Comparison of ENCODE assay signal across 17 cellular contexts in genomic region chr9:135045264-135046155, GRCh38. TPM values are rescaled to one million over a fixed set of nuclear protein-coding genes. Genes with fewer than 3 reads are reported as not detected.
"Had no signal": no experiment of that assay in that cellular context is flagged by ENCODE, and none has a peak within 500 bp of the region (broad histone marks: within the 10 kb centered on the region; RNA-seq: fewer than 3 reads in every experiment).

No MANE protein-coding gene starts in this region.

- H3K4me1 Mint-ChIP-seq: mesothelial cell of epicardium; stimulated activated effector memory CD8-positive, alpha-beta T cell treated with anti-CD3 and anti-CD28 coated beads, Interleukin-12 subunit alpha, Interleukin-12 subunit beta, amount 100 ng/mL, for 72 hours had no signal

- H3K27ac Mint-ChIP-seq: activated naive CD8-positive, alpha-beta T cell; mesothelial cell of epicardium; stimulated activated effector memory CD8-positive, alpha-beta T cell treated with anti-CD3 and anti-CD28 coated beads, Interleukin-12 subunit alpha, Interleukin-12 subunit beta, amount 100 ng/mL, for 72 hours had no signal

- H3K4me1 ChIP-seq: colonic mucosa, parathyroid adenoma, SJCRH30, transverse colon had no signal

- H3K9me3 Mint-ChIP-seq: mesothelial cell of epicardium; stimulated activated effector memory CD8-positive, alpha-beta T cell treated with anti-CD3 and anti-CD28 coated beads, Interleukin-12 subunit alpha, Interleukin-12 subunit beta, amount 100 ng/mL, for 72 hours had no signal

- H3K36me3 Mint-ChIP-seq: activated naive CD8-positive, alpha-beta T cell; mesothelial cell of epicardium; stimulated activated effector memory CD8-positive, alpha-beta T cell treated with anti-CD3 and anti-CD28 coated beads, Interleukin-12 subunit alpha, Interleukin-12 subunit beta, amount 100 ng/mL, for 72 hours had no signal

- H3K9me3 ChIP-seq: colonic mucosa, SJCRH30, transverse colon had no signal

- H3K9ac ChIP-seq: parathyroid adenoma had no signal

- H2AFZ ChIP-seq: parathyroid adenoma had no signal

- DNase-seq: activated CD4-positive, alpha-beta T cell treated with anti-CD3 and anti-CD28 coated beads, Interleukin-2, amount 50 U/mL, for 48 hours; activated CD4-positive, CD25-positive, alpha-beta regulatory T cell treated with anti-CD3 and anti-CD28 coated beads, Interleukin-2, amount 50 U/mL, for 72 hours; activated gamma-delta T cell treated with Interleukin-2 at 50 U/mL for 16 hours; amniotic stem cell; central memory CD4-positive, alpha-beta T cell; colonic mucosa; effector CD4-positive, alpha-beta T cell; foreskin fibroblast; kidney glomerular epithelial cell; SJCRH30; SW 1271; T1000; transverse colon had no signal

- H3K27ac ChIP-seq: colonic mucosa, parathyroid adenoma, SJCRH30, transverse colon had no signal

- ATAC-seq: stimulated activated effector memory CD8-positive, alpha-beta T cell treated with anti-CD3 and anti-CD28 coated beads, Interleukin-12 subunit alpha, Interleukin-12 subunit beta, amount 100 ng/mL, for 72 hours had no signal

- H3K79me2 ChIP-seq: parathyroid adenoma had no signal

- H3K27me3 ChIP-seq: colonic mucosa, transverse colon had no signal

- H3K4me3 ChIP-seq: colonic mucosa, SJCRH30, transverse colon had no signal

- H3K4me3 Mint-ChIP-seq: activated naive CD8-positive, alpha-beta T cell; mesothelial cell of epicardium; stimulated activated effector memory CD8-positive, alpha-beta T cell treated with anti-CD3 and anti-CD28 coated beads, Interleukin-12 subunit alpha, Interleukin-12 subunit beta, amount 100 ng/mL, for 72 hours had no signal

- H3K36me3 ChIP-seq: colonic mucosa, SJCRH30, transverse colon had no signal

RNA-seq across cellular contexts. Expression of gene OLFM1, which starts 42.0 kb away (rescaled TPM):
- total RNA-seq: SJCRH30 had no signal
